Comparison of ENCODE assay signal across 1 cellular context in genomic region chr17:59848778-59849177, GRCh38.
TF ChIP-seq lines count a peak whose summit lies in the region.

No MANE protein-coding gene starts in this region.

TF ChIP-seq in HepG2, 621 proteins besides CTCF, POLR2A, EP300 and RAD21 (continued from another document and continues in another):
- TF ChIP-seq ELF3 (CRISPR knock-in tag; IDR thresholded peaks at IDR 0.05) (no peak), NFIC (IDR thresholded peaks at IDR 0.05; ENCODE audit: low read length) (peak; percentile 34; the same call in 1 of the 2 replicates), ZNF407 (CRISPR knock-in tag; IDR thresholded peaks at IDR 0.05; ENCODE audit: not compliant biosample characterization) (no peak), TBX3 (IDR thresholded peaks at IDR 0.05; ENCODE audit: borderline replicate concordance) (no peak), IRF2 (CRISPR knock-in tag; IDR thresholded peaks at IDR 0.05) (0 out of 2 replicates have a peak, but pooled peaks have one; percentile 9), TEF (CRISPR knock-in tag; IDR thresholded peaks at IDR 0.05) (no peak), ZNF276 (CRISPR knock-in tag; IDR thresholded peaks at IDR 0.05; ENCODE audit: low read depth) (no peak), CEBPB (IDR thresholded peaks at IDR 0.05; ENCODE audit: borderline replicate concordance, low read depth, low read length) (peak; percentile 98), SMAD3 (CRISPR knock-in tag; IDR thresholded peaks at IDR 0.05) (peak; percentile 81), AGO1 (IDR thresholded peaks at IDR 0.05; ENCODE audit: low read depth, low read length, poor library complexity, severe bottlenecking) (no peak), SMC3 (IDR thresholded peaks at IDR 0.05; ENCODE audit: low read length) (peak; percentile 15; the same call in 1 of the 2 replicates), MXD1 (CRISPR knock-in tag; IDR thresholded peaks at IDR 0.05) (no peak), ONECUT2 (CRISPR knock-in tag; IDR thresholded peaks at IDR 0.05) (no peak), TRAFD1 (CRISPR knock-in tag; IDR thresholded peaks at IDR 0.05; ENCODE audit: borderline replicate concordance) (no peak), ZBTB43 (CRISPR knock-in tag; conservative IDR thresholded peaks at IDR 0.05) (no peak), SNAPC2 (CRISPR knock-in tag; IDR thresholded peaks at IDR 0.05) (no peak), ZBTB42 (CRISPR knock-in tag; IDR thresholded peaks at IDR 0.05) (no peak), ZNF792 (CRISPR knock-in tag; IDR thresholded peaks at IDR 0.05) (no peak), ZBTB49 (CRISPR knock-in tag; IDR thresholded peaks at IDR 0.05; ENCODE audit: borderline replicate concordance) (no peak), RCOR2 (CRISPR knock-in tag; IDR thresholded peaks at IDR 0.05) (0 out of 2 replicates have a peak, but pooled peaks have one; percentile 46), ZNF740 (CRISPR knock-in tag; IDR thresholded peaks at IDR 0.05) (no peak), KAT7 (CRISPR knock-in tag; IDR thresholded peaks at IDR 0.05; ENCODE audit: borderline replicate concordance) (0 out of 2 replicates have a peak, but pooled peaks have one; percentile 56), SPEN (CRISPR knock-in tag; IDR thresholded peaks at IDR 0.05; ENCODE audit: low read depth) (no peak), ZNF687 (CRISPR knock-in tag; IDR thresholded peaks at IDR 0.05) (peak; percentile 67), NFYC (CRISPR knock-in tag; IDR thresholded peaks at IDR 0.05) (no peak), ZMAT3 (CRISPR knock-in tag; conservative IDR thresholded peaks at IDR 0.05) (no peak), GABPB1 (CRISPR knock-in tag; IDR thresholded peaks at IDR 0.05) (no peak), MTF1 (CRISPR knock-in tag; IDR thresholded peaks at IDR 0.05) (no peak), SAFB2 (CRISPR knock-in tag; IDR thresholded peaks at IDR 0.05; ENCODE audit: borderline replicate concordance, low read depth) (no peak), SNAI1 (CRISPR knock-in tag; IDR thresholded peaks at IDR 0.05; ENCODE audit: borderline replicate concordance) (no peak), ZNF446 (CRISPR knock-in tag; IDR thresholded peaks at IDR 0.05) (no peak), FOXP1 (IDR thresholded peaks at IDR 0.05) (no peak), FOXP1 (CRISPR knock-in tag; IDR thresholded peaks at IDR 0.05) (peak; percentile 44; the same call in 1 of the 2 replicates), UBTF (CRISPR knock-in tag; IDR thresholded peaks at IDR 0.05) (peak; percentile 50; the same call in 1 of the 2 replicates)
